ENCODE assay signal across 8 cellular contexts in genomic region chr20:37901667-37902503, GRCh38. TPM values are rescaled to one million over a fixed set of nuclear protein-coding genes. Genes with fewer than 3 reads are reported as not detected.
A peak's percentile ranks its signal among the peaks of the same experiment; 100 is the strongest.
DNase-seq lines count a peak whose midpoint lies in the region; ATAC-seq and TF ChIP-seq lines count a peak whose summit lies in the region.

No MANE protein-coding gene starts in this region.

- H3K27ac Mint-ChIP-seq in endodermal cell (no peak overlapping the region), CD14-positive monocyte (peak overlapping the region in 1 of 7 donors; percentile 27)

- ATAC-seq in DND-41 (ENCODE audit: insufficient read depth, low read depth) (peak; percentile 72), HG02763 (IDR thresholded peaks at IDR 0.05; ENCODE audit: unreplicated experiment) (no peak)

- no peak overlapping the region for H3K18ac ChIP-seq in mesendoderm (ENCODE audit: low read length)

- DNase-seq in DND-41 (peak; percentile 51), HL-60 (ENCODE audit: low read depth in 1 of 2, low spot score in 1 of 2) (peak; percentile 11 to 28), OCI-M1 (lab: John Stamatoyannopoulos, UW) (peak; percentile 41), endodermal cell (peak; percentile 91), mesendoderm (peak; percentile 88), CD14-positive monocyte (ENCODE audit: low spot score) (no peak), OCI-M2 (lab: John Stamatoyannopoulos, UW; ENCODE audit: unreplicated experiment) (no peak)

- H3K27me3 Mint-ChIP-seq in endodermal cell (ENCODE audit: insufficient read depth) (peaks cover 57% of the 10 kb centered on the region), CD14-positive monocyte (ENCODE audit: low read depth in 3 of 3) (peaks cover 51 to 69% (median 63%) of the 10 kb centered on the region in 3 donors)

- H3K4me3 ChIP-seq in DND-41 (ENCODE audit: low read depth in 1 of 2, low read length in 2 of 2): no peak overlapping the region
- no peak overlapping the region for H3K4me3 ChIP-seq in HL-60 (replicated peaks; ENCODE audit: insufficient read depth, low read length)
- H3K4me3 ChIP-seq in endodermal cell (ENCODE audit: low read length): peak overlapping the region; percentile 53
- no peak overlapping the region for H3K4me3 ChIP-seq in mesendoderm (ENCODE audit: low read length)

- H3K9me3 ChIP-seq in DND-41 (ENCODE audit: insufficient read depth, low read length, severe bottlenecking) (no peaks in the 10 kb centered on the region), endodermal cell (ENCODE audit: control insufficient read depth, low read length) (no peaks in the 10 kb centered on the region)

- H2BK15ac ChIP-seq in mesendoderm (replicated peaks; ENCODE audit: low read depth): no peak overlapping the region

- H3K4me1 ChIP-seq in DND-41 (ENCODE audit: insufficient read depth, low read length): no peaks in the 10 kb centered on the region
- H3K4me1 ChIP-seq in endodermal cell (ENCODE audit: control insufficient read depth, insufficient read depth, low read length): no peaks in the 10 kb centered on the region
- peaks cover 2% of the 10 kb centered on the region for H3K4me1 ChIP-seq in mesendoderm (ENCODE audit: control insufficient read depth, low read depth, low read length)

- H3K4me3 Mint-ChIP-seq in endodermal cell (peak overlapping the region; percentile 49), CD14-positive monocyte (peak overlapping the region in 1 of 2 donors; percentile 81)

- H3K79me2 ChIP-seq in DND-41 (ENCODE audit: insufficient read depth, low read length) (no peaks in the 10 kb centered on the region), mesendoderm (ENCODE audit: control insufficient read depth, insufficient read depth, low read length) (no peaks in the 10 kb centered on the region)

- H3K79me1 ChIP-seq in mesendoderm (ENCODE audit: low read length): no peaks in the 10 kb centered on the region

- H3K36me3 Mint-ChIP-seq in endodermal cell (ENCODE audit: low read depth) (no peaks in the 10 kb centered on the region), CD14-positive monocyte (peaks cover 3 to 9% of the 10 kb centered on the region in 2 donors)

- H2AK5ac ChIP-seq in mesendoderm (ENCODE audit: low read length): no peak overlapping the region

- TF ChIP-seq CTCF in DND-41 (IDR thresholded peaks at IDR 0.05; ENCODE audit: borderline replicate concordance, extremely low read depth, low read length, poor library complexity, severe bottlenecking) (peak; percentile 53), HL-60 (IDR thresholded peaks at IDR 0.05; ENCODE audit: insufficient read depth, low read length) (no peak), endodermal cell (conservative IDR thresholded peaks at IDR 0.05) (peak; percentile 75), CD14-positive monocyte (IDR thresholded peaks at IDR 0.05) (no peak)

- H3K4ac ChIP-seq in mesendoderm (ENCODE audit: low read depth, low read length): no peak overlapping the region

- H3K27ac ChIP-seq in DND-41 (ENCODE audit: low read length): no peak overlapping the region
- H3K27ac ChIP-seq in HL-60 (replicated peaks): no peak overlapping the region
- no peak overlapping the region for H3K27ac ChIP-seq in endodermal cell (ENCODE audit: low read depth, low read length)
- H3K27ac ChIP-seq in mesendoderm (ENCODE audit: low read depth, low read length): no peak overlapping the region

- H3K23ac ChIP-seq in mesendoderm (ENCODE audit: low read length): no peak overlapping the region

- peaks cover 35% of the 10 kb centered on the region for H4K20me1 ChIP-seq in DND-41 (ENCODE audit: insufficient read depth, low read length)

- H4K8ac ChIP-seq in mesendoderm (ENCODE audit: low read depth, low read length): no peak overlapping the region

- H3K36me3 ChIP-seq in DND-41 (ENCODE audit: insufficient read depth, low read length) (no peaks in the 10 kb centered on the region), endodermal cell (ENCODE audit: control insufficient read depth, insufficient read depth, low read length) (no peaks in the 10 kb centered on the region), mesendoderm (ENCODE audit: control insufficient read depth, insufficient read depth, low read length) (no peaks in the 10 kb centered on the region)

- no peak overlapping the region for H4K5ac ChIP-seq in mesendoderm (ENCODE audit: low read length)

- H3K9me3 Mint-ChIP-seq in endodermal cell: no peaks in the 10 kb centered on the region
- H3K9me3 Mint-ChIP-seq in CD14-positive monocyte: peaks cover 0 to 13% (median 7%) of the 10 kb centered on the region in 7 donors

- H3K27me3 ChIP-seq in DND-41 (ENCODE audit: insufficient read depth, low read length, poor library complexity) (no peaks in the 10 kb centered on the region), HL-60 (ENCODE audit: insufficient read depth, poor library complexity, severe bottlenecking) (peaks cover 18% of the 10 kb centered on the region), endodermal cell (ENCODE audit: control insufficient read depth, insufficient read depth, low read length, poor library complexity, severe bottlenecking) (peaks cover 33% of the 10 kb centered on the region), mesendoderm (ENCODE audit: insufficient read depth, low read length, poor library complexity) (no peaks in the 10 kb centered on the region)

- H3K56ac ChIP-seq in mesendoderm (ENCODE audit: low read length): no peak overlapping the region

- H2BK5ac ChIP-seq in mesendoderm (ENCODE audit: low read length): no peak overlapping the region

- peaks cover 8% of the 10 kb centered on the region for H3K4me1 Mint-ChIP-seq in endodermal cell
- H3K4me1 Mint-ChIP-seq in CD14-positive monocyte: peaks cover 3% of the 10 kb centered on the region

- 11 to 23% methylated on average over 9 to 30 of the region's 38 CpGs for WGBS in endodermal cell (ENCODE audit: insufficient coverage in 1 of 2, insufficient read length in 1 of 2), 2 experiments
- no CpG with 5 or more reads among the region's 38 CpGs for WGBS in mesendoderm (ENCODE audit: extremely low coverage, insufficient coverage, low lambda C conversion rate)

- H2AFZ ChIP-seq in DND-41 (ENCODE audit: low read depth, low read length): no peak overlapping the region

- intact Hi-C loops in CD14-positive monocyte (cut with micrococcal nuclease): no loop called here

- no peak overlapping the region for H2BK120ac ChIP-seq in mesendoderm (ENCODE audit: low read depth, low read length)

- no peak overlapping the region for H3K9ac ChIP-seq in DND-41 (ENCODE audit: low read depth, low read length)
- no peak overlapping the region for H3K9ac ChIP-seq in endodermal cell (ENCODE audit: extremely low read depth, low read length, poor library complexity, severe bottlenecking)
- no peak overlapping the region for H3K9ac ChIP-seq in mesendoderm (ENCODE audit: low read length)

- no peak overlapping the region for H3K4me2 ChIP-seq in DND-41 (ENCODE audit: insufficient read depth, low read length)
- no peak overlapping the region for H3K4me2 ChIP-seq in mesendoderm (ENCODE audit: low read length)

RNA-seq across cellular contexts. Expression of gene VSTM2L, which starts 1.0 kb away (rescaled TPM):
- total RNA-seq in endodermal cell: 1 to 10 TPM; 1.4 to 2.9 TPM
- polyA plus RNA-seq in endodermal cell (2013, experiment 1 of 2): 27.8 TPM
- polyA plus RNA-seq in endodermal cell (2013, experiment 2 of 2): 22.4 TPM
- polyA plus RNA-seq in mesendoderm (2013, experiment 1 of 2): 0.10 TPM
- 0.31 TPM for polyA plus RNA-seq in mesendoderm (2013, experiment 2 of 2)
- not detected for polyA plus RNA-seq in CD14-positive monocyte

Comparison
In these comparisons a context has a peak if more than half of its experiments do, and no peak if none do; other contexts are left out.
1. DNase-seq: peak in DND-41 (single experiment), HL-60 (2 of 2), OCI-M1 (single experiment), endodermal cell (single experiment) and mesendoderm (single experiment); none in CD14-positive monocyte (single experiment) and OCI-M2 (single experiment).
2. CTCF ChIP-seq: peak in DND-41 (single experiment) and endodermal cell (single experiment); none in HL-60 (single experiment) and CD14-positive monocyte (single experiment).